25 cellular contexts compared by ENCODE assay signal in genomic region chr5:125139590-125139989, GRCh38.
DNase-seq lines count a peak whose midpoint lies in the region; ATAC-seq, FAIRE-seq and TF ChIP-seq lines count a peak whose summit lies in the region.
"Had no signal": no experiment of that assay in that cellular context is flagged by ENCODE, and none has a peak within 500 bp of the region (broad histone marks: within the 10 kb centered on the region; RNA-seq: fewer than 3 reads in every experiment).

No MANE protein-coding gene starts in this region.

- TF ChIP-seq POLR2A in HepG2 (IDR thresholded peaks at IDR 0.05; ENCODE audit: insufficient read depth in 1 of 2, low read depth in 2 of 2, low read length in 2 of 2) (no peak), right lobe of liver (IDR thresholded peaks at IDR 0.05) (no peak), K562 (conservative IDR thresholded peaks at IDR 0.05) (no peak)

- H3K9ac ChIP-seq in HepG2 (ENCODE audit: insufficient read depth, low read depth, low read length) (no peak overlapping the region), K562 (ENCODE audit: insufficient read depth in 1 of 2, low read depth in 2 of 2, low read length in 2 of 2) (no peak overlapping the region), smooth muscle cell (ENCODE audit: low read depth) (no peak overlapping the region)
- H3K9ac ChIP-seq: BLaER1 treated with 17β-estradiol and CSF1 and Interleukin-3, amounts not matched to agents 10 nM and 100 nM had no signal

- no peaks in the 10 kb centered on the region for H3F3A ChIP-seq in smooth muscle cell (ENCODE audit: low read depth)

- no peak for DNase-seq in HepG2 (ENCODE audit: low spot score)
- no peak for DNase-seq in right lobe of liver
- DNase-seq in K562 (ENCODE audit: extremely low read depth in 1 of 4, low spot score in 3 of 4) = no peak
- no peak for DNase-seq in smooth muscle cell (lab: John Stamatoyannopoulos, UW; ENCODE audit: unreplicated experiment)
- DNase-seq in activated CD8-positive, alpha-beta memory T cell treated with anti-CD3 and anti-CD28 coated beads for 24 hours = no peak
- no peak for DNase-seq in activated naive CD4-positive, alpha-beta T cell treated with Interleukin-2 at 50 U/mL for 16 hours
- DNase-seq: ACHN; AML-193; BE2C; CD4-positive, alpha-beta T cell; CD8-positive, alpha-beta memory T cell; DMS 273 treated with DMSO at 0.1 percent for 48 hours; DMS79; EL; GDM1; HFFc6 had no signal

- H3K27me3 ChIP-seq in HepG2 (ENCODE audit: control insufficient read depth in 1 of 2, insufficient read depth in 2 of 2, low read length in 2 of 2) (no peaks in the 10 kb centered on the region), right lobe of liver (no peaks in the 10 kb centered on the region), K562 (ENCODE audit: control insufficient read depth in 2 of 2, insufficient read depth in 2 of 2, low read length in 2 of 2) (no peaks in the 10 kb centered on the region), smooth muscle cell (ENCODE audit: low read depth) (no peaks in the 10 kb centered on the region)
- H3K27me3 ChIP-seq: BE2C; BLaER1 treated with 17β-estradiol and CSF1 and Interleukin-3, amounts not matched to agents 10 nM and 100 nM had no signal

- WGBS in HepG2 (ENCODE audit: low lambda C conversion rate) = 88% methylated on average over 2 of the region's 2 CpGs
- 94% methylated on average over 2 of the region's 2 CpGs for WGBS in right lobe of liver (ENCODE audit: insufficient coverage, low coverage, low lambda C conversion rate, missing lambda C conversion rate)
- WGBS in K562 (ENCODE audit: insufficient coverage, low coverage, missing lambda C conversion rate) = 0% methylated on average over 2 of the region's 2 CpGs
- WGBS in smooth muscle cell (ENCODE audit: low lambda C conversion rate) = 95% methylated on average over 2 of the region's 2 CpGs

- TF ChIP-seq RAD21 in HepG2 (CRISPR knock-in tag; IDR thresholded peaks at IDR 0.05) = no peak
- no peak for TF ChIP-seq RAD21 in K562 (CRISPR knock-in tag; conservative IDR thresholded peaks at IDR 0.05 in 1 of 2, IDR thresholded peaks at IDR 0.05 in 1 of 2)

- TF ChIP-seq CTCF in HepG2 (CRISPR knock-in tag; IDR thresholded peaks at IDR 0.05) = no peak
- no peak for TF ChIP-seq CTCF in right lobe of liver (IDR thresholded peaks at IDR 0.05)
- TF ChIP-seq CTCF in K562 (IDR thresholded peaks at IDR 0.05 in 2 of 3, conservative IDR thresholded peaks at IDR 0.05 in 1 of 3; ENCODE audit: insufficient read depth in 2 of 3, low read depth in 1 of 3, low read length in 3 of 3) = no peak
- TF ChIP-seq CTCF in smooth muscle cell (IDR thresholded peaks at IDR 0.05; ENCODE audit: borderline replicate concordance, insufficient read depth, poor library complexity, severe bottlenecking) = no peak

- H3K4me2 ChIP-seq in HepG2 (ENCODE audit: low read depth, low read length) = no peak overlapping the region
- H3K4me2 ChIP-seq in K562 (ENCODE audit: insufficient read depth, low read length) = no peak overlapping the region
- H3K4me2 ChIP-seq in smooth muscle cell = no peak overlapping the region
- H3K4me2 ChIP-seq: BLaER1 treated with 17β-estradiol and CSF1 and Interleukin-3, amounts not matched to agents 10 nM and 100 nM; GM23338 had no signal

- H4K20me1 ChIP-seq in HepG2 (ENCODE audit: insufficient read depth, low read length) (no peaks in the 10 kb centered on the region), K562 (replicated peaks; ENCODE audit: control insufficient read depth, insufficient read depth, low read length) (no peaks in the 10 kb centered on the region), smooth muscle cell (ENCODE audit: low read depth) (no peaks in the 10 kb centered on the region)
- H4K20me1 ChIP-seq: BLaER1 treated with 17β-estradiol and CSF1 and Interleukin-3, amounts not matched to agents 10 nM and 100 nM had no signal

- CTCF ChIA-PET in HepG2 (lab: Yijun Ruan, JAX; ENCODE audit: low intra/inter-chr PET ratio, low total read pairs) = no interaction called here
- CTCF ChIA-PET in K562 (lab: Yijun Ruan, JAX; ENCODE audit: low intra/inter-chr PET ratio) = no interaction called here

- H3K4me1 ChIP-seq in HepG2 (ENCODE audit: insufficient read depth, low read length) = no peaks in the 10 kb centered on the region
- H3K4me1 ChIP-seq in right lobe of liver = no peaks in the 10 kb centered on the region
- no peaks in the 10 kb centered on the region for H3K4me1 ChIP-seq in K562 (replicated peaks in 1 of 2; ENCODE audit: control insufficient read depth in 2 of 2, insufficient read depth in 2 of 2, low read length in 2 of 2)
- peaks cover 18% of the 10 kb centered on the region for H3K4me1 ChIP-seq in smooth muscle cell (ENCODE audit: low read depth)
- H3K4me1 ChIP-seq: BE2C had no signal

- no peaks in the 10 kb centered on the region for H3K9me3 ChIP-seq in HepG2 (ENCODE audit: low read length)
- H3K9me3 ChIP-seq in right lobe of liver = no peaks in the 10 kb centered on the region
- no peaks in the 10 kb centered on the region for H3K9me3 ChIP-seq in K562 (replicated peaks; ENCODE audit: control insufficient read depth, insufficient read depth, low read depth, low read length)
- no peaks in the 10 kb centered on the region for H3K9me3 ChIP-seq in smooth muscle cell (replicated peaks; ENCODE audit: low read depth)
- H3K9me3 ChIP-seq: BE2C; BLaER1 treated with 17β-estradiol and CSF1 and Interleukin-3, amounts not matched to agents 10 nM and 100 nM; HAP-1 had no signal

- POLR2A ChIA-PET in HepG2 (lab: Yijun Ruan, JAX) (no interaction called here), K562 (lab: Yijun Ruan, JAX) (no interaction called here)

- H2AFZ ChIP-seq in HepG2 (ENCODE audit: low read length) = no peak overlapping the region
- H2AFZ ChIP-seq in K562 (ENCODE audit: low read depth, low read length) = no peak overlapping the region
- H2AFZ ChIP-seq in smooth muscle cell (ENCODE audit: low read depth) = peak overlapping the region; percentile 68
- H2AFZ ChIP-seq: GM23338 had no signal

- H3K9me1 ChIP-seq in K562 (ENCODE audit: control insufficient read depth, insufficient read depth, low read length) = no peaks in the 10 kb centered on the region

- H3K4me3 ChIP-seq in HepG2 (replicated peaks in 1 of 3; ENCODE audit: insufficient read depth in 1 of 3, low read depth in 2 of 3, low read length in 3 of 3) (no peak overlapping the region), right lobe of liver (no peak overlapping the region), K562 (no peak overlapping the region), smooth muscle cell (no peak overlapping the region)
- H3K4me3 ChIP-seq: BLaER1 treated with 17β-estradiol and CSF1 and Interleukin-3, amounts not matched to agents 10 nM and 100 nM; GM12878; GM23338; HAP-1 had no signal

- intact Hi-C loops in HepG2 (cut with micrococcal nuclease; ENCODE audit: unreplicated experiment) (no loop called here), right lobe of liver (cut with DNase I) (no loop called here), K562 (cut with micrococcal nuclease) (no loop called here)

- BruUV-seq in HepG2 (replicated peaks; lab: Mats Ljungman, UMichigan) (no TSS peak), K562 (replicated peaks; lab: Mats Ljungman, UMichigan) (no TSS peak)

- in situ Hi-C loops in HepG2 (cut with HindIII; ENCODE audit: extremely low pct_ligation_motif_present, low pct_unique_long_range_greater_than_20kb) = no loop called here
- in situ Hi-C loops in K562 (cut with MboI) = no loop called here

- H3K27ac ChIP-seq in HepG2 (ENCODE audit: extremely low read length, insufficient read depth, low read length) = no peak overlapping the region
- no peak overlapping the region for H3K27ac ChIP-seq in right lobe of liver
- no peak overlapping the region for H3K27ac ChIP-seq in K562 (ENCODE audit: extremely low read depth, low read depth, low read length)
- H3K27ac ChIP-seq in smooth muscle cell (ENCODE audit: low read depth) = no peak overlapping the region
- H3K27ac ChIP-seq: 22Rv1; BLaER1 treated with 17β-estradiol and CSF1 and Interleukin-3, amounts not matched to agents 10 nM and 100 nM had no signal

- no peak for ATAC-seq in HepG2
- ATAC-seq in right lobe of liver = no peak
- ATAC-seq in K562 = no peak
- ATAC-seq: GM12878, GM23338 had no signal

- no peaks in the 10 kb centered on the region for H3K79me2 ChIP-seq in HepG2 (ENCODE audit: insufficient read depth, low read length)
- no peaks in the 10 kb centered on the region for H3K79me2 ChIP-seq in K562 (ENCODE audit: control insufficient read depth, insufficient read depth, low read length)
- H3K79me2 ChIP-seq in smooth muscle cell (ENCODE audit: low read depth) = no peaks in the 10 kb centered on the region

- H3K36me3 ChIP-seq in HepG2 (replicated peaks in 1 of 2; ENCODE audit: control insufficient read depth in 1 of 2, insufficient read depth in 2 of 2, low read length in 2 of 2) (no peaks in the 10 kb centered on the region), right lobe of liver (no peaks in the 10 kb centered on the region), K562 (ENCODE audit: control insufficient read depth, insufficient read depth, low read length) (no peaks in the 10 kb centered on the region), smooth muscle cell (ENCODE audit: low read depth) (no peaks in the 10 kb centered on the region)
- H3K36me3 ChIP-seq: BE2C; BLaER1 treated with 17β-estradiol and CSF1 and Interleukin-3, amounts not matched to agents 10 nM and 100 nM; HAP-1 had no signal

- TF ChIP-seq EP300 in HepG2 (IDR thresholded peaks at IDR 0.05; ENCODE audit: low read depth in 2 of 2, low read length in 2 of 2) = no peak
- TF ChIP-seq EP300 in HepG2 (CRISPR knock-in tag; IDR thresholded peaks at IDR 0.05; ENCODE audit: borderline replicate concordance) = no peak
- TF ChIP-seq EP300 in K562 (IDR thresholded peaks at IDR 0.05; ENCODE audit: low read length) = no peak

- no peak for FAIRE-seq in HepG2 (lab: Jason Lieb, UNC)
- no peak for FAIRE-seq in K562 (lab: Jason Lieb, UNC)
- FAIRE-seq: A204.1, D721Med, GM12878, GM19239, H54 had no signal

TF ChIP-seq in HepG2, 621 proteins besides CTCF, POLR2A, EP300 and RAD21:
- TF ChIP-seq MAFF (IDR thresholded peaks at IDR 0.05; ENCODE audit: low read depth, low read length) = peak; percentile 96
- TF ChIP-seq MIER3 (CRISPR knock-in tag; IDR thresholded peaks at IDR 0.05; ENCODE audit: borderline replicate concordance) = no peak
- TF ChIP-seq ZNF331 (CRISPR knock-in tag; IDR thresholded peaks at IDR 0.05) = no peak
- TF ChIP-seq MAFK (conservative IDR thresholded peaks at IDR 0.05 in 1 of 2, IDR thresholded peaks at IDR 0.05 in 1 of 2; ENCODE audit: low read length in 2 of 2) = peak; percentile 90 to 98

TF ChIP-seq in K562, 482 proteins besides CTCF, POLR2A, EP300 and RAD21 (continues in another document):
- no peak for TF ChIP-seq MECOM (CRISPR knock-in tag; IDR thresholded peaks at IDR 0.05)

Comparison
In these comparisons a context has a peak if more than half of its experiments do, and no peak if none do; other contexts are left out.
1. Of the 241 proteins assayed by ChIP-seq in both HepG2 and K562: peak only in HepG2: none; only in K562: MAFG; in both: MAFF and MAFK; in neither: 238.